Comparison of ENCODE assay signal across 8 cellular contexts in genomic region chr19:43777163-43777700, GRCh38. TPM values are rescaled to one million over a fixed set of nuclear protein-coding genes. Genes with fewer than 3 reads are reported as not detected.
A peak's percentile ranks its signal among the peaks of the same experiment; 100 is the strongest.
DNase-seq lines count a peak whose midpoint lies in the region; ATAC-seq and TF ChIP-seq lines count a peak whose summit lies in the region.

No MANE protein-coding gene starts in this region.

- TF ChIP-seq POLR2A in ovary (IDR thresholded peaks at IDR 0.05): no peak

- ATAC-seq in lower lobe of right lung (no peak), HG03196 (IDR thresholded peaks at IDR 0.05; ENCODE audit: unreplicated experiment) (no peak), GM19395 (IDR thresholded peaks at IDR 0.05; ENCODE audit: unreplicated experiment) (no peak)

- TF ChIP-seq CTCF in lower lobe of right lung (IDR thresholded peaks at IDR 0.05): no peak
- TF ChIP-seq CTCF in ovary (IDR thresholded peaks at IDR 0.05): no peak

- H3K36me3 ChIP-seq in MG63: no peaks in the 10 kb centered on the region
- no peaks in the 10 kb centered on the region for H3K36me3 ChIP-seq in lower lobe of right lung
- no peaks in the 10 kb centered on the region for H3K36me3 ChIP-seq in ovary

- DNase-seq in DMS79 (lab: John Stamatoyannopoulos, UW) (peak; percentile 87), MG63 (peak; percentile 57), lower lobe of right lung (no peak), ovary (no peak)
- DNase-seq in activated CD4-positive, alpha-beta T cell treated with anti-CD3 and anti-CD28 coated beads, Interleukin-2, amount 50 U/mL, for 1 hour: peak; percentile 47
- DNase-seq in effector CD8-positive, alpha-beta T cell (lab: John Stamatoyannopoulos, UW): no peak

- WGBS in ovary, 3 donors: 2 to 5% (median 2%) methylated on average over 4 of the region's 4 CpGs

- no peak for TF ChIP-seq EP300 in ovary (IDR thresholded peaks at IDR 0.05)

- no peaks in the 10 kb centered on the region for H3K9me3 ChIP-seq in MG63
- H3K9me3 ChIP-seq in lower lobe of right lung: no peaks in the 10 kb centered on the region
- H3K9me3 ChIP-seq in ovary: no peaks in the 10 kb centered on the region

- H3K27me3 ChIP-seq in MG63 (no peaks in the 10 kb centered on the region), lower lobe of right lung (ENCODE audit: low read depth) (no peaks in the 10 kb centered on the region), ovary (no peaks in the 10 kb centered on the region)

- intact Hi-C loops in lower lobe of right lung (cut with DNase I): no loop called here
- intact Hi-C loops in ovary (cut with DNase I): no loop called here

- H3K4me3 ChIP-seq in MG63 (no peak overlapping the region), lower lobe of right lung (no peak overlapping the region), ovary (no peak overlapping the region)

- peak overlapping the region; percentile 8 for H3K27ac ChIP-seq in lower lobe of right lung
- H3K27ac ChIP-seq in ovary: no peak overlapping the region

- peaks cover 35% of the 10 kb centered on the region for H3K4me1 ChIP-seq in lower lobe of right lung
- H3K4me1 ChIP-seq in ovary (ENCODE audit: insufficient read depth): peaks cover 8% of the 10 kb centered on the region

RNA-seq across cellular contexts. Expression of gene KCNN4, which starts 3.5 kb away (rescaled TPM):
- total RNA-seq in MG63 (2014; rRNA removed; shearing (Covaris generic); ENCODE audit: low replicate concordance): 5.0 and 6.1 TPM in 2 replicates
- total RNA-seq in lower lobe of right lung (3.6 TPM), ovary (1 to 10 TPM in 5 of 7 donors, under 1 TPM in 2; 0.61 to 9.1 (median 2.6) TPM)
- under 1 TPM; 0.28 to 0.71 TPM for polyA plus RNA-seq in ovary

RNA-seq across cellular contexts. Expression of gene SMG9, which starts 22.5 kb away (rescaled TPM):
- 40.8 and 58.6 TPM in 2 replicates for total RNA-seq in MG63 (2014; rRNA removed; shearing (Covaris generic); ENCODE audit: low replicate concordance)
- total RNA-seq in lower lobe of right lung: 47.3 TPM
- total RNA-seq in ovary: 10 to 100 TPM; 13.9 to 34.8 (median 24.2) TPM
- polyA plus RNA-seq in ovary: 10 to 100 TPM; 15.7 to 15.9 TPM

RNA-seq across cellular contexts. Expression of gene LYPD5, which starts 25.0 kb away (rescaled TPM):
- total RNA-seq in MG63 (2014; rRNA removed; shearing (Covaris generic); ENCODE audit: low replicate concordance): not detected in 2 replicates
- 7.5 TPM for total RNA-seq in lower lobe of right lung
- 1 to 10 TPM in 2 of 7 donors, under 1 TPM in 5; 0.25 to 1.9 (median 0.79) TPM for total RNA-seq in ovary
- 1 to 10 TPM in 1 of 2 donors, under 1 TPM in 1; 0.27 to 1.9 TPM for polyA plus RNA-seq in ovary

RNA-seq across cellular contexts. Expression of gene ZNF283, which starts 49.9 kb away (rescaled TPM):
- 5.4 and 9.0 TPM in 2 replicates for total RNA-seq in MG63 (2014; rRNA removed; shearing (Covaris generic); ENCODE audit: low replicate concordance)
- total RNA-seq in lower lobe of right lung (12.7 TPM), ovary (10 to 100 TPM in 5 of 7 donors, 1 to 10 TPM in 2; 8.2 to 14.6 (median 11.9) TPM)
- polyA plus RNA-seq in ovary: 1 to 10 TPM; 3.2 to 7.3 TPM

Comparison
In these comparisons a context has a peak if more than half of its experiments do, and no peak if none do; other contexts are left out.
1. DNase-seq: peak in DMS79 (single experiment), MG63 (single experiment) and activated CD4-positive, alpha-beta T cell treated with anti-CD3 and anti-CD28 coated beads, Interleukin-2, amount 50 U/mL, for 1 hour (single experiment); none in lower lobe of right lung (single experiment), ovary (0 of 5) and effector CD8-positive, alpha-beta T cell (single experiment).